13 cellular contexts compared by ENCODE assay signal in the genomic region with DNA sequence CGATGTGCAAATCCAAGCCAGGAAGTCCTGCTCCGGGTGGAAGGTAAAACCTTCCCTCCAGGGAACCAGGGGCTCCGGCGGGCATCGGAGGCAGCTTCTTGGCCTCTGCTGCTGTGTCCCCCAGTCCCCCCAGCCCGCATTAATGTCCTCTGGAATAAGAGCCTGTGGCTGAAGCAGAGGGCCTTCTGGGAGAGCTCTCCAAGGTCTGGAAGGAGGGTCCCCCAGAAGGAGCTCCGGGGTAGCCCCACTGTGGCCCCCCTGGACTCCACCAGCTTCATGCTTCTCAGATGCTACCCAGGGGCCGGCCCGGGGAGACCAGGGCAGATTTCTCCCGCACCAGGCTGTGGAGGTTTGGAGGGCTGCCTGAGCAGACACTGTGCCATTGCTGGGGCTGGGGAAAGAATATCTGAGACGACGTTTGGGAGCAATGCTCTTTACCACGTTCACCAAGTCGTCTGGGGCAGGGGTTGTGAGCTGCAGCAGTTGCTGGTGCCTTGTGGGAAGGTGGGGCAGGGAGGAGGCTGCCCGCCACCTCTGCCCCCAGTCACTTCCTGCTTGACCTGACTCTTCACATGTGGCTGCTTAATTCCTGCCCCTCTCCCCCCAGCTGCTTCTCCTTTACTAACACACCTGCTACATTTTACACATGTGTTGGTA. TPM values are rescaled to one million over a fixed set of nuclear protein-coding genes. Genes with fewer than 3 reads are reported as not detected.
DNase-seq lines count a peak whose midpoint lies in the region; ATAC-seq, FAIRE-seq and TF ChIP-seq lines count a peak whose summit lies in the region.
"Had no signal": no experiment of that assay in that cellular context is flagged by ENCODE, and none has a peak within 500 bp of the region (broad histone marks: within the 10 kb centered on the region; RNA-seq: fewer than 3 reads in every experiment).

No MANE protein-coding gene starts in this region.

- H3K36me3 Mint-ChIP-seq in CD4-positive, CD25-positive, alpha-beta regulatory T cell: peaks cover 7% of the 10 kb centered on the region

- H3K79me1 ChIP-seq in neuronal stem cell (ENCODE audit: low read depth, low read length): peaks cover 4% of the 10 kb centered on the region

- H3K9me3 Mint-ChIP-seq in CD4-positive, CD25-positive, alpha-beta regulatory T cell: no peaks in the 10 kb centered on the region

- H3K4me1 Mint-ChIP-seq in CD4-positive, CD25-positive, alpha-beta regulatory T cell: peaks cover 14 to 51% (median 25%) of the 10 kb centered on the region in 4 donors

- H2AK5ac ChIP-seq in neuronal stem cell (ENCODE audit: low read depth, low read length): no peak overlapping the region

- TF ChIP-seq CTCF in SU-DHL-6 (IDR thresholded peaks at IDR 0.05; ENCODE audit: insufficient read depth, low read length, poor library complexity, severe bottlenecking): no peak

- H3K18ac ChIP-seq in neuronal stem cell (ENCODE audit: low read length): no peak overlapping the region

- no peak overlapping the region for H2BK5ac ChIP-seq in neuronal stem cell (ENCODE audit: low read length)

- H3K4me2 ChIP-seq in SU-DHL-6 (ENCODE audit: low read depth, low read length, poor library complexity, severe bottlenecking) (peak overlapping the region; percentile 5), neuronal stem cell (ENCODE audit: insufficient read depth, low read length, poor library complexity, severe bottlenecking) (no peak overlapping the region)

- peak; percentile 66 for FAIRE-seq in GM19239 (lab: Jason Lieb, UNC)
- FAIRE-seq: astrocyte had no signal

- no peak overlapping the region for H3K23ac ChIP-seq in neuronal stem cell (ENCODE audit: low read depth, low read length, poor library complexity)

- no peak overlapping the region for H3K14ac ChIP-seq in neuronal stem cell (ENCODE audit: low read length)

- peaks cover 17% of the 10 kb centered on the region for H3K27me3 Mint-ChIP-seq in CD4-positive, CD25-positive, alpha-beta regulatory T cell

- peak overlapping the region; percentile 44 to 84 (median 62) for H3K4me3 Mint-ChIP-seq in CD4-positive, CD25-positive, alpha-beta regulatory T cell

- peak overlapping the region; percentile 10; the same call in 1 of the 2 replicates for H3K9ac ChIP-seq in SU-DHL-6 (ENCODE audit: low read length)
- no peak overlapping the region for H3K9ac ChIP-seq in neuronal stem cell (ENCODE audit: low read depth, low read length, poor library complexity)

- peak overlapping the region; percentile 91 to 94 (median 94) for H3K27ac Mint-ChIP-seq in CD4-positive, CD25-positive, alpha-beta regulatory T cell

- no peaks in the 10 kb centered on the region for H3K36me3 ChIP-seq in CD4-positive, CD25-positive, alpha-beta regulatory T cell (ENCODE audit: control insufficient read depth, insufficient read depth, low read length)
- H3K36me3 ChIP-seq in SU-DHL-6 (ENCODE audit: low read length) (no peaks in the 10 kb centered on the region), neuronal stem cell (replicated peaks in 1 of 2; ENCODE audit: control insufficient read depth in 2 of 2, insufficient read depth in 2 of 2, low read length in 2 of 2) (peaks cover 24 to 50% of the 10 kb centered on the region in 2 donors)
- H3K36me3 ChIP-seq: neutrophil, SJSA1 had no signal

- peak; percentile 46 to 49 for ATAC-seq in CD4-positive, CD25-positive, alpha-beta regulatory T cell (ENCODE audit: low read depth in 2 of 2)
- ATAC-seq in HG02870 (IDR thresholded peaks at IDR 0.05; ENCODE audit: unreplicated experiment) (no peak), left cardiac atrium (no peak)

- H4K20me1 ChIP-seq in SU-DHL-6 (ENCODE audit: low read depth, low read length): no peaks in the 10 kb centered on the region

- intact Hi-C loops in left cardiac atrium (cut with DNase I): no loop called here

- no peaks in the 10 kb centered on the region for H3K9me3 ChIP-seq in CD4-positive, CD25-positive, alpha-beta regulatory T cell (ENCODE audit: control insufficient read depth in 2 of 2, low read length in 2 of 2)
- H3K9me3 ChIP-seq in SU-DHL-6 (ENCODE audit: insufficient read depth, low read length) (no peaks in the 10 kb centered on the region), neuronal stem cell (replicated peaks in 1 of 2; ENCODE audit: control insufficient read depth in 2 of 2, insufficient read depth in 1 of 2, low read depth in 1 of 2, low read length in 2 of 2) (no peaks in the 10 kb centered on the region)
- H3K9me3 ChIP-seq: neutrophil, SJSA1 had no signal

- H3F3A ChIP-seq in SU-DHL-6 (ENCODE audit: insufficient read depth): no peaks in the 10 kb centered on the region

- H3K4me1 ChIP-seq in CD4-positive, CD25-positive, alpha-beta regulatory T cell (ENCODE audit: control insufficient read depth, insufficient read depth, low read length, poor library complexity, severe bottlenecking): peaks cover 21% of the 10 kb centered on the region
- no peaks in the 10 kb centered on the region for H3K4me1 ChIP-seq in neuronal stem cell (ENCODE audit: control insufficient read depth in 2 of 2, insufficient read depth in 1 of 2, low read depth in 1 of 2, low read length in 2 of 2)
- H3K4me1 ChIP-seq: SJSA1 had no signal

- no peak overlapping the region for H4K8ac ChIP-seq in neuronal stem cell (ENCODE audit: low read depth, low read length)

- no CpG with 5 or more reads among the region's 15 CpGs for WGBS in neuronal stem cell (ENCODE audit: extremely low coverage in 2 of 2, insufficient read length in 2 of 2, insufficient replicate concordance in 1 of 2), 2 donors

- no peak overlapping the region for H4K91ac ChIP-seq in neuronal stem cell (ENCODE audit: low read depth, low read length, poor library complexity)

- peak in 2 of 3 donors; percentile 31 to 63 for DNase-seq in CD4-positive, CD25-positive, alpha-beta regulatory T cell
- DNase-seq in GM19239 (ENCODE audit: insufficient read length, low spot score) (peak; percentile 69), germinal center (ENCODE audit: low spot score) (peak; percentile 18), neuronal stem cell (ENCODE audit: low spot score) (no peak), left cardiac atrium (no peak), cerebellar nuclear complex (lab: John Stamatoyannopoulos, UW) (no peak)
- DNase-seq: C1 segment of cervical spinal cord, NCI-H226 had no signal

- H3K4ac ChIP-seq in neuronal stem cell (ENCODE audit: low read length): no peak overlapping the region

- H2BK15ac ChIP-seq in neuronal stem cell (ENCODE audit: low read length): no peak overlapping the region

- no peak overlapping the region for H2BK120ac ChIP-seq in neuronal stem cell (ENCODE audit: low read depth, low read length)

- peak overlapping the region; percentile 52 for H3K27ac ChIP-seq in CD4-positive, CD25-positive, alpha-beta regulatory T cell (ENCODE audit: insufficient read depth, low read length, poor library complexity, severe bottlenecking)
- H3K27ac ChIP-seq in SU-DHL-6 (ENCODE audit: low read depth, low read length) (no peak overlapping the region), neuronal stem cell (replicated peaks; ENCODE audit: low read length) (no peak overlapping the region)
- H3K27ac ChIP-seq: neutrophil, SJSA1 had no signal

- H3K27me3 ChIP-seq in CD4-positive, CD25-positive, alpha-beta regulatory T cell (ENCODE audit: control insufficient read depth, insufficient read depth, low read length): no peaks in the 10 kb centered on the region
- H3K27me3 ChIP-seq in SU-DHL-6 (ENCODE audit: low read length) (no peaks in the 10 kb centered on the region), neuronal stem cell (ENCODE audit: control insufficient read depth in 3 of 3, insufficient read depth in 3 of 3, low read depth in 1 of 3, low read length in 3 of 3) (no peaks in the 10 kb centered on the region)

- H2BK12ac ChIP-seq in neuronal stem cell (ENCODE audit: low read length): no peak overlapping the region

- peak overlapping the region; percentile 47 for H3K4me3 ChIP-seq in CD4-positive, CD25-positive, alpha-beta regulatory T cell (ENCODE audit: low read depth, low read length)
- H3K4me3 ChIP-seq in SU-DHL-6 (ENCODE audit: insufficient read depth, low read length, poor library complexity, severe bottlenecking) (no peak overlapping the region), neuronal stem cell (ENCODE audit: low read length in 2 of 2) (no peak overlapping the region)
- H3K4me3 ChIP-seq: SJSA1 had no signal

- H3K9me2 ChIP-seq in SU-DHL-6 (replicated peaks; ENCODE audit: insufficient read depth, low read length): no peaks in the 10 kb centered on the region

- H2AFZ ChIP-seq in SU-DHL-6 (ENCODE audit: low read depth, low read length, severe bottlenecking): peak overlapping the region; percentile 21
- no peak overlapping the region for H2AFZ ChIP-seq in neuronal stem cell (ENCODE audit: low read length)

- H3K79me2 ChIP-seq in SU-DHL-6 (ENCODE audit: insufficient read depth, low read length): no peaks in the 10 kb centered on the region

RNA-seq across cellular contexts. Expression of gene ZNF853, which starts 8.3 kb away (rescaled TPM):
- 0.96 TPM for total RNA-seq in CD4-positive, CD25-positive, alpha-beta regulatory T cell
- 1 to 10 TPM in 1 of 4 donors, under 1 TPM in 3; 0.26 to 1.3 (median 0.71) TPM for polyA plus RNA-seq in CD4-positive, CD25-positive, alpha-beta regulatory T cell
- polyA plus RNA-seq in neuronal stem cell (2013, experiment 1 of 2): 5.3 TPM
- polyA plus RNA-seq in neuronal stem cell (2013, experiment 2 of 2): 5.4 TPM
- total RNA-seq in left cardiac atrium: 10 to 100 TPM; 12.6 to 12.8 TPM

RNA-seq across cellular contexts. Expression of gene ZNF316, which starts 13.4 kb away (rescaled TPM):
- total RNA-seq in CD4-positive, CD25-positive, alpha-beta regulatory T cell: 51.6 TPM
- 1 to 10 TPM in 2 of 4 donors, under 1 TPM in 2; 0.81 to 1.5 (median 0.98) TPM for polyA plus RNA-seq in CD4-positive, CD25-positive, alpha-beta regulatory T cell
- polyA plus RNA-seq in neuronal stem cell (2013, experiment 1 of 2): 11.1 TPM
- 10.9 TPM for polyA plus RNA-seq in neuronal stem cell (2013, experiment 2 of 2)
- total RNA-seq in left cardiac atrium: 10 to 100 TPM; 16.7 to 18.3 TPM

RNA-seq across cellular contexts. Expression of gene INTS15, which starts 33.9 kb away (rescaled TPM):
- total RNA-seq in CD4-positive, CD25-positive, alpha-beta regulatory T cell: 50.1 TPM
- 10 to 100 TPM; 28.3 to 33.1 (median 31.5) TPM for polyA plus RNA-seq in CD4-positive, CD25-positive, alpha-beta regulatory T cell
- polyA plus RNA-seq in neuronal stem cell (2013, experiment 1 of 2): 24.9 TPM
- 25.4 TPM for polyA plus RNA-seq in neuronal stem cell (2013, experiment 2 of 2)
- 10 to 100 TPM; 15.1 to 17.8 TPM for total RNA-seq in left cardiac atrium

RNA-seq across cellular contexts. Expression of gene ZDHHC4, which starts 46.5 kb away (rescaled TPM):
- total RNA-seq in CD4-positive, CD25-positive, alpha-beta regulatory T cell: 20.4 TPM
- 10 to 100 TPM; 63.5 to 77.9 (median 67.0) TPM for polyA plus RNA-seq in CD4-positive, CD25-positive, alpha-beta regulatory T cell
- 82.1 TPM for polyA plus RNA-seq in neuronal stem cell (2013, experiment 1 of 2)
- polyA plus RNA-seq in neuronal stem cell (2013, experiment 2 of 2): 82.2 TPM
- total RNA-seq in left cardiac atrium: 10 to 100 TPM; 36.5 to 43.0 TPM

Comparison
In these comparisons a context has a peak if more than half of its experiments do, and no peak if none do; other contexts are left out.
1. ATAC-seq: peak in CD4-positive, CD25-positive, alpha-beta regulatory T cell (2 of 2); none in HG02870 (single experiment) and left cardiac atrium (0 of 2).
2. DNase-seq: peak in CD4-positive, CD25-positive, alpha-beta regulatory T cell (2 of 3), GM19239 (single experiment) and germinal center (single experiment); none in neuronal stem cell (single experiment), left cardiac atrium (single experiment) and cerebellar nuclear complex (0 of 2).